8 cellular contexts compared by ENCODE assay signal in genomic region chr2:44362207-44363015, GRCh38. TPM values are rescaled to one million over a fixed set of nuclear protein-coding genes. Genes with fewer than 3 reads are reported as not detected.
DNase-seq lines count a peak whose midpoint lies in the region; ATAC-seq and TF ChIP-seq lines count a peak whose summit lies in the region.

No MANE protein-coding gene starts in this region.

- no peak for TF ChIP-seq POLR2A in heart left ventricle (IDR thresholded peaks at IDR 0.05)

- no peaks in the 10 kb centered on the region for H3K27me3 ChIP-seq in AG04450 (ENCODE audit: control insufficient read depth, insufficient read depth, low read length)
- no peaks in the 10 kb centered on the region for H3K27me3 ChIP-seq in RWPE2 (ENCODE audit: insufficient read depth, poor library complexity, severe bottlenecking)
- H3K27me3 ChIP-seq in heart left ventricle = no peaks in the 10 kb centered on the region
- H3K27me3 ChIP-seq in parathyroid adenoma (ENCODE audit: control insufficient read depth, insufficient read depth, low read length) = no peaks in the 10 kb centered on the region

- peak overlapping the region; percentile 94 for H2AFZ ChIP-seq in parathyroid adenoma

- H3K4me3 Mint-ChIP-seq in activated naive CD8-positive, alpha-beta T cell treated with anti-CD3 and anti-CD28 coated beads for 36 hours = peak overlapping the region; percentile 99

- 1 to 2% (median 1%) methylated on average over 27 to 32 of the region's 32 CpGs for WGBS in heart left ventricle, 4 donors

- peak overlapping the region; percentile 35 for H3K27ac ChIP-seq in AG04450 (ENCODE audit: low read depth, low read length)
- H3K27ac ChIP-seq in RWPE2 (ENCODE audit: poor library complexity, severe bottlenecking) = peak overlapping the region; percentile 70
- peak overlapping the region; percentile 89 to 99 (median 96) for H3K27ac ChIP-seq in heart left ventricle
- peak overlapping the region; percentile 96 for H3K27ac ChIP-seq in parathyroid adenoma

- H3K36me3 Mint-ChIP-seq in activated naive CD8-positive, alpha-beta T cell treated with anti-CD3 and anti-CD28 coated beads for 36 hours = peaks cover 10% of the 10 kb centered on the region

- ATAC-seq in GM18867 (IDR thresholded peaks at IDR 0.05; ENCODE audit: unreplicated experiment) (peak; percentile 20), HG03196 (IDR thresholded peaks at IDR 0.05; ENCODE audit: unreplicated experiment) (peak; percentile 16), RWPE2 (ENCODE audit: low read depth) (peak; percentile 67), heart left ventricle (peak in 3 of 4 donors; percentile 16 to 41 (median 31))

- H3K4me3 ChIP-seq in AG04450 (ENCODE audit: low read depth, low read length) (peak overlapping the region; percentile 92), RWPE2 (ENCODE audit: severe bottlenecking) (peak overlapping the region; percentile 95), heart left ventricle (peak overlapping the region; percentile 60 to 97 (median 89)), parathyroid adenoma (ENCODE audit: low read depth, low read length) (peak overlapping the region; percentile 90)

- H3K9me3 Mint-ChIP-seq in activated naive CD8-positive, alpha-beta T cell treated with anti-CD3 and anti-CD28 coated beads for 36 hours = no peaks in the 10 kb centered on the region

- DNase-seq in AG04450 (ENCODE audit: low read depth, low spot score) (no peak), RWPE2 (ENCODE audit: low spot score) (no peak), heart left ventricle (peak in 3 of 5 donors; percentile 13 to 63 (median 38)), NCI-H1436 treated with DMSO at 0.1 percent for 48 hours (lab: John Stamatoyannopoulos, UW) (no peak)
- peak; percentile 49 for DNase-seq in activated naive CD8-positive, alpha-beta T cell treated with anti-CD3 and anti-CD28 coated beads for 36 hours

- no peak for TF ChIP-seq CTCF in AG04450 (IDR thresholded peaks at IDR 0.05; ENCODE audit: low read depth, low read length)
- no peak for TF ChIP-seq CTCF in RWPE2 (IDR thresholded peaks at IDR 0.05; ENCODE audit: poor library complexity, severe bottlenecking)
- no peak for TF ChIP-seq CTCF in heart left ventricle (IDR thresholded peaks at IDR 0.05)
- no peak for TF ChIP-seq CTCF in parathyroid adenoma (IDR thresholded peaks at IDR 0.05)

- peak overlapping the region; percentile 64 for H3K9ac ChIP-seq in parathyroid adenoma

- POLR2A ChIA-PET in AG04450 (lab: Yijun Ruan, JAX) = interaction anchor here (0.5 to 2.6 kb wide), 8 partner anchors 11 to 367 kb away, joined by 3 to 15 read pairs (median 6); partner anchors contain the start of gene PPM1B

- peaks cover 28% of the 10 kb centered on the region for H3K79me2 ChIP-seq in parathyroid adenoma

- peaks cover 45% of the 10 kb centered on the region for H3K4me1 Mint-ChIP-seq in activated naive CD8-positive, alpha-beta T cell treated with anti-CD3 and anti-CD28 coated beads for 36 hours

- intact Hi-C loops in heart left ventricle (cut with DNase I) = loop anchor here in 2 of 10 donors (5.0 to 10.0 kb wide), 3 partner anchors 275 to 365 kb away; partner anchors contain the start of gene LRPPRC (in 1 of the 2)

- H3K9me3 ChIP-seq in AG04450 (ENCODE audit: control insufficient read depth, insufficient read depth, low read length) = no peaks in the 10 kb centered on the region; the same call in 1 of the 2 replicates
- no peaks in the 10 kb centered on the region for H3K9me3 ChIP-seq in RWPE2 (ENCODE audit: severe bottlenecking)
- no peaks in the 10 kb centered on the region for H3K9me3 ChIP-seq in heart left ventricle
- no peaks in the 10 kb centered on the region for H3K9me3 ChIP-seq in parathyroid adenoma (ENCODE audit: control insufficient read depth, low read length)

- H3K36me3 ChIP-seq in RWPE2 (ENCODE audit: low read depth) (peaks cover 4% of the 10 kb centered on the region; the same call in 1 of the 2 replicates), heart left ventricle (no peaks in the 10 kb centered on the region), parathyroid adenoma (ENCODE audit: control insufficient read depth, insufficient read depth, low read length) (no peaks in the 10 kb centered on the region)

- H3K4me1 ChIP-seq in RWPE2 (ENCODE audit: insufficient read depth, poor library complexity, severe bottlenecking) = peaks cover 16% of the 10 kb centered on the region
- peaks cover 0 to 41% (median 24%) of the 10 kb centered on the region in 12 donors for H3K4me1 ChIP-seq in heart left ventricle
- H3K4me1 ChIP-seq in parathyroid adenoma = peaks cover 7% of the 10 kb centered on the region

- CTCF ChIA-PET in AG04450 (lab: Charles Lee) = interaction anchor here (0.8 to 2.4 kb wide), 10 partner anchors 11 to 593 kb away, joined by 3 to 9 read pairs (median 4); no protein-coding TSS in a partner anchor

- peak overlapping the region; percentile 97 for H3K4me2 ChIP-seq in parathyroid adenoma (ENCODE audit: low read length)

- H3K27ac Mint-ChIP-seq in activated naive CD8-positive, alpha-beta T cell treated with anti-CD3 and anti-CD28 coated beads for 36 hours = peak overlapping the region; percentile 100

- no peaks in the 10 kb centered on the region for H3K27me3 Mint-ChIP-seq in activated naive CD8-positive, alpha-beta T cell treated with anti-CD3 and anti-CD28 coated beads for 36 hours

RNA-seq across cellular contexts. Expression of gene CAMKMT, which starts 0.7 kb away (rescaled TPM):
- polyA plus RNA-seq in AG04450 (2011; rRNA removed) (8.0 and 10.2 TPM in 2 replicates), heart left ventricle (1 to 10 TPM; 4.4 to 6.8 TPM)
- polyA minus RNA-seq in AG04450 (2011; rRNA and poly(A)+ RNA removed) = 6.4 and 11.1 TPM in 2 replicates
- 10 to 100 TPM in 1 of 2 experiments, 1 to 10 TPM in 1; 10.0 to 11.8 TPM for total RNA-seq in activated naive CD8-positive, alpha-beta T cell treated with anti-CD3 and anti-CD28 coated beads for 36 hours
- 10 to 100 TPM in 1 of 9 donors, 1 to 10 TPM in 8; 2.5 to 10.1 (median 4.3) TPM for total RNA-seq in heart left ventricle

RNA-seq across cellular contexts. Expression of gene PREPL, which starts 1.1 kb away (rescaled TPM):
- polyA plus RNA-seq in AG04450 (2011; rRNA removed) (54.6 and 79.6 TPM in 2 replicates), heart left ventricle (10 to 100 TPM; 10.7 to 30.6 TPM)
- polyA minus RNA-seq in AG04450 (2011; rRNA and poly(A)+ RNA removed) = 29.0 and 52.1 TPM in 2 replicates
- total RNA-seq in activated naive CD8-positive, alpha-beta T cell treated with anti-CD3 and anti-CD28 coated beads for 36 hours = 10 to 100 TPM; 32.3 to 33.1 TPM
- total RNA-seq in heart left ventricle = 100 to 1,000 TPM in 2 of 9 donors, 10 to 100 TPM in 7; 62.4 to 120 (median 73.9) TPM

Comparison
In these comparisons a context has a peak if more than half of its experiments do, and no peak if none do; other contexts are left out.
1. DNase-seq: peak in activated naive CD8-positive, alpha-beta T cell treated with anti-CD3 and anti-CD28 coated beads for 36 hours (single experiment) and heart left ventricle (3 of 5); none in AG04450 (single experiment), RWPE2 (single experiment) and NCI-H1436 treated with DMSO at 0.1 percent for 48 hours (single experiment).
2. H3K27ac ChIP-seq: peak in every context shown above with its lines; median percentile 96 in parathyroid adenoma; 96 in heart left ventricle; 70 in RWPE2; 35 in AG04450.
3. ATAC-seq: peak in every context shown above with its lines; median percentile 67 in RWPE2; 31 in heart left ventricle; 20 in GM18867; 16 in HG03196.
4. Peak in every context shown above with its lines, with median percentiles within 50 percentile points of each other: H3K4me3 ChIP-seq.